In genomic region chr9:37079370-37080164, GRCh38 we compare ENCODE assay signal across 1 cellular context.
TF ChIP-seq lines count a peak whose summit lies in the region.

No MANE protein-coding gene starts in this region.

TF ChIP-seq in HepG2, 621 proteins besides CTCF, POLR2A, EP300 and RAD21 (continued from another document and continues in another):
- peak; percentile 98 for TF ChIP-seq ZNF773 (CRISPR knock-in tag; IDR thresholded peaks at IDR 0.05; ENCODE audit: borderline replicate concordance)
- TF ChIP-seq ZNF790 (CRISPR knock-in tag; IDR thresholded peaks at IDR 0.05; ENCODE audit: borderline replicate concordance) = peak; percentile 98
- peak; percentile 99 for TF ChIP-seq ZNF749 (CRISPR knock-in tag; IDR thresholded peaks at IDR 0.05; ENCODE audit: borderline replicate concordance)
- TF ChIP-seq CENPX (CRISPR knock-in tag; IDR thresholded peaks at IDR 0.05) = 0 out of 2 replicates have a peak, but pooled peaks have one; percentile 78
- no peak for TF ChIP-seq HNRNPL (IDR thresholded peaks at IDR 0.05; ENCODE audit: low read depth, low read length)
- peak; percentile 63 for TF ChIP-seq KDM4B (CRISPR knock-in tag; IDR thresholded peaks at IDR 0.05)
- TF ChIP-seq ZNF788 (CRISPR knock-in tag; IDR thresholded peaks at IDR 0.05; ENCODE audit: borderline replicate concordance) = peak; percentile 89
- TF ChIP-seq ZNF143 (CRISPR knock-in tag; IDR thresholded peaks at IDR 0.05) = peak; percentile 94
- TF ChIP-seq SRSF1 (optimal IDR thresholded peaks at IDR 0.05; ENCODE audit: low read depth, low read length) = peak; percentile 12
- peak; percentile 98 for TF ChIP-seq BATF2 (CRISPR knock-in tag; IDR thresholded peaks at IDR 0.05)
- peak; percentile 97 for TF ChIP-seq ZNF598 (CRISPR knock-in tag; IDR thresholded peaks at IDR 0.05; ENCODE audit: borderline replicate concordance)
- peak; percentile 73; the same call in 1 of the 2 replicates for TF ChIP-seq GFI1 (CRISPR knock-in tag; IDR thresholded peaks at IDR 0.05; ENCODE audit: borderline replicate concordance)
- peak; percentile 97 for TF ChIP-seq IKZF5 (CRISPR knock-in tag; IDR thresholded peaks at IDR 0.05)
- peak; percentile 76 for TF ChIP-seq ZNF121 (CRISPR knock-in tag; IDR thresholded peaks at IDR 0.05)
- peak; percentile 96 for TF ChIP-seq ZNF441 (CRISPR knock-in tag; IDR thresholded peaks at IDR 0.05; ENCODE audit: borderline replicate concordance)
- TF ChIP-seq MLLT10 (CRISPR knock-in tag; IDR thresholded peaks at IDR 0.05) = no peak
- TF ChIP-seq SATB2 (CRISPR knock-in tag; IDR thresholded peaks at IDR 0.05) = peak; percentile 98
- peak; percentile 96 for TF ChIP-seq ZNF841 (CRISPR knock-in tag; IDR thresholded peaks at IDR 0.05; ENCODE audit: borderline replicate concordance)
- TF ChIP-seq HOXA9 (CRISPR knock-in tag; IDR thresholded peaks at IDR 0.05; ENCODE audit: borderline replicate concordance) = peak; percentile 97
- peak; percentile 95 for TF ChIP-seq MED8 (CRISPR knock-in tag; IDR thresholded peaks at IDR 0.05; ENCODE audit: insufficient replicate concordance)
- peak; percentile 67 for TF ChIP-seq FOSL2 (CRISPR knock-in tag; IDR thresholded peaks at IDR 0.05)
- peak; percentile 67; the same call in 1 of the 2 replicates for TF ChIP-seq PHF21A (CRISPR knock-in tag; IDR thresholded peaks at IDR 0.05)
- peak; percentile 82; the same call in 1 of the 2 replicates for TF ChIP-seq ZNF720 (CRISPR knock-in tag; IDR thresholded peaks at IDR 0.05)
- TF ChIP-seq ZNF354B (CRISPR knock-in tag; IDR thresholded peaks at IDR 0.05) = peak; percentile 99
- peak; percentile 78; the same call in 1 of the 2 replicates for TF ChIP-seq FUBP1 (CRISPR knock-in tag; IDR thresholded peaks at IDR 0.05; ENCODE audit: borderline replicate concordance)
- peak; percentile 76; the same call in 1 of the 2 replicates for TF ChIP-seq SIX4 (CRISPR knock-in tag; IDR thresholded peaks at IDR 0.05)
- TF ChIP-seq MXD4 (CRISPR knock-in tag; IDR thresholded peaks at IDR 0.05) = peak; percentile 98
- TF ChIP-seq KLF12 (CRISPR knock-in tag; IDR thresholded peaks at IDR 0.05; ENCODE audit: borderline replicate concordance) = peak; percentile 2
- TF ChIP-seq HNF1A (IDR thresholded peaks at IDR 0.05; ENCODE audit: low read depth) = no peak
- peak; percentile 57; the same call in 1 of the 2 replicates for TF ChIP-seq HNF1A (CRISPR knock-in tag; IDR thresholded peaks at IDR 0.05; ENCODE audit: borderline replicate concordance)
- peak; percentile 86 for TF ChIP-seq ZNF263 (CRISPR knock-in tag; IDR thresholded peaks at IDR 0.05)
- no peak; the same call in 1 of the 2 replicates for TF ChIP-seq PRMT3 (CRISPR knock-in tag; IDR thresholded peaks at IDR 0.05; ENCODE audit: borderline replicate concordance, low read depth)
- TF ChIP-seq TEF (CRISPR knock-in tag; IDR thresholded peaks at IDR 0.05) = peak; percentile 96; the same call in 1 of the 2 replicates
- peak; percentile 81 for TF ChIP-seq HNF1B (CRISPR knock-in tag; IDR thresholded peaks at IDR 0.05)
- TF ChIP-seq ZBTB46 (CRISPR knock-in tag; IDR thresholded peaks at IDR 0.05; ENCODE audit: borderline replicate concordance) = no peak
- TF ChIP-seq ZNF709 (CRISPR knock-in tag; IDR thresholded peaks at IDR 0.05) = peak; percentile 99
- TF ChIP-seq SNAI1 (CRISPR knock-in tag; IDR thresholded peaks at IDR 0.05; ENCODE audit: borderline replicate concordance) = peak; percentile 100
- peak; percentile 98; the same call in 1 of the 2 replicates for TF ChIP-seq CENPBD1 (CRISPR knock-in tag; IDR thresholded peaks at IDR 0.05; ENCODE audit: borderline replicate concordance, low read depth)
- TF ChIP-seq ZNF639 (CRISPR knock-in tag; conservative IDR thresholded peaks at IDR 0.05) = peak; percentile 87; the same call in 1 of the 2 replicates
- peak; percentile 82 for TF ChIP-seq POGZ (CRISPR knock-in tag; IDR thresholded peaks at IDR 0.05)
- peak; percentile 100 for TF ChIP-seq ZNF878 (CRISPR knock-in tag; IDR thresholded peaks at IDR 0.05)
- peak; percentile 68; the same call in 1 of the 2 replicates for TF ChIP-seq PRDM10 (CRISPR knock-in tag; IDR thresholded peaks at IDR 0.05; ENCODE audit: low read depth)
- peak; percentile 88; the same call in 1 of the 2 replicates for TF ChIP-seq ZBTB37 (CRISPR knock-in tag; IDR thresholded peaks at IDR 0.05)
